16 cellular contexts compared by ENCODE assay signal in the genomic region with DNA sequence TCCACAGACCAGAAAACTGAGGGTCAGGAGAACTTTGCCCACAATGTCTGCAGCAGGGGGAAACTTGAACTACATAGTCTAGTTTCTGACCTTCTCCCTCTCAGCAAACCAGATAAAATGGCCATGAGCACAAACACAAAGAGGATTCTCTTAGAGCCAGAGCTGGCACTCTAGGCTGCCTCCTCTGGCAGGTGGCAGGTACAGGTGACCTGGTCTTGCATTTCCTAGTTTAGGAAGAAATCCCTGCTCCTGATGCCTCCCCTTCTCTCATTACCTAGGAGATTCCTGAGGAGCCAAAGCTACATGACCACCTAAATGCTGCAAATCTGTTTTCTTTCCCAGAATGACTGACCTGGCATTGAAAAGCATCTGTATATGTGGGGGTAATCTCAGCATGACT.
"Had no signal": no experiment of that assay in that cellular context is flagged by ENCODE, and none has a peak within 500 bp of the region (broad histone marks: within the 10 kb centered on the region; RNA-seq: fewer than 3 reads in every experiment).

No MANE protein-coding gene starts in this region.

- H3K27me3 ChIP-seq: esophagus squamous epithelium, spleen, tibial nerve, vagina had no signal

- ATAC-seq: left lung; sciatic nerve; stimulated activated memory B cell treated with anti-CD40 and anti-IgM and Interleukin-4, amounts not matched to agents 10 μg/mL and 1 μg/mL and 100 μg/mL, for 72 hours had no signal

- DNase-seq: activated CD4-positive, alpha-beta memory T cell treated with anti-CD3 and anti-CD28 coated beads, Interleukin-2, amount 10 ng/mL, durations not matched to agents 7 days and 5 days; activated CD8-positive, alpha-beta memory T cell treated with anti-CD3 and anti-CD28 coated beads, Interleukin-2, amount 50 U/mL, for 48 hours; aorta; esophagus squamous epithelium; foreskin fibroblast; islet precursor cell; left lung; nephron progenitor cell; spleen; stimulated activated CD4-positive, alpha-beta T cell treated with anti-CD3 and anti-CD28 coated beads, Interleukin-1b, Interleukin-23, amount 100 ng/mL, for 48 hours had no signal

- H3K4me3 Mint-ChIP-seq: activated CD4-positive, alpha-beta memory T cell treated with anti-CD3 and anti-CD28 coated beads, Interleukin-2, amount 10 ng/mL, durations not matched to agents 7 days and 5 days; memory B cell; nephron progenitor cell; stimulated activated memory B cell treated with anti-CD40 and anti-IgM and Interleukin-4, amounts not matched to agents 10 μg/mL and 1 μg/mL and 100 μg/mL, for 72 hours had no signal

- H3K27ac ChIP-seq: breast epithelium, esophagus squamous epithelium, left lung, spleen, tibial nerve, vagina had no signal

- H3K4me3 ChIP-seq: breast epithelium, esophagus squamous epithelium, left lung, spleen, tibial nerve, vagina had no signal

- H3K9me3 Mint-ChIP-seq: activated CD4-positive, alpha-beta memory T cell treated with anti-CD3 and anti-CD28 coated beads, Interleukin-2, amount 10 ng/mL, durations not matched to agents 7 days and 5 days; memory B cell; stimulated activated memory B cell treated with anti-CD40 and anti-IgM and Interleukin-4, amounts not matched to agents 10 μg/mL and 1 μg/mL and 100 μg/mL, for 72 hours had no signal

- H3K36me3 ChIP-seq: breast epithelium, esophagus squamous epithelium, left lung, spleen, tibial nerve, vagina had no signal

- H3K9me3 ChIP-seq: breast epithelium, esophagus squamous epithelium, left lung, spleen, tibial nerve, vagina had no signal

- H3K27me3 Mint-ChIP-seq: activated CD4-positive, alpha-beta memory T cell treated with anti-CD3 and anti-CD28 coated beads, Interleukin-2, amount 10 ng/mL, durations not matched to agents 7 days and 5 days; memory B cell; stimulated activated memory B cell treated with anti-CD40 and anti-IgM and Interleukin-4, amounts not matched to agents 10 μg/mL and 1 μg/mL and 100 μg/mL, for 72 hours had no signal

- H3K27ac Mint-ChIP-seq: activated CD4-positive, alpha-beta memory T cell treated with anti-CD3 and anti-CD28 coated beads, Interleukin-2, amount 10 ng/mL, durations not matched to agents 7 days and 5 days; memory B cell; nephron progenitor cell; stimulated activated memory B cell treated with anti-CD40 and anti-IgM and Interleukin-4, amounts not matched to agents 10 μg/mL and 1 μg/mL and 100 μg/mL, for 72 hours had no signal

- H3K4me1 ChIP-seq: breast epithelium, left lung, tibial nerve, vagina had no signal
